In genomic region chr1:17865912-17866311, GRCh38 we compare ENCODE assay signal across 1 cellular context.
TF ChIP-seq lines count a peak whose summit lies in the region.

No MANE protein-coding gene starts in this region.

TF ChIP-seq in IMR-90, 13 proteins besides CTCF, POLR2A, EP300 and RAD21:
- no peak for TF ChIP-seq FOS (IDR thresholded peaks at IDR 0.05; ENCODE audit: low read depth, low read length)
- TF ChIP-seq RCOR1 (IDR thresholded peaks at IDR 0.05; ENCODE audit: insufficient replicate concordance, low read length): no peak
- no peak for TF ChIP-seq RFX5 (IDR thresholded peaks at IDR 0.05; ENCODE audit: low read depth, low read length)
- TF ChIP-seq CEBPB (IDR thresholded peaks at IDR 0.05; ENCODE audit: low read depth, low read length): no peak
- no peak for TF ChIP-seq CHD1 (IDR thresholded peaks at IDR 0.05; ENCODE audit: low read depth, low read length)
- no peak for TF ChIP-seq MAZ (IDR thresholded peaks at IDR 0.05; ENCODE audit: borderline replicate concordance, low read depth, low read length)
